1 cellular context compared by ENCODE assay signal in the genomic region with DNA sequence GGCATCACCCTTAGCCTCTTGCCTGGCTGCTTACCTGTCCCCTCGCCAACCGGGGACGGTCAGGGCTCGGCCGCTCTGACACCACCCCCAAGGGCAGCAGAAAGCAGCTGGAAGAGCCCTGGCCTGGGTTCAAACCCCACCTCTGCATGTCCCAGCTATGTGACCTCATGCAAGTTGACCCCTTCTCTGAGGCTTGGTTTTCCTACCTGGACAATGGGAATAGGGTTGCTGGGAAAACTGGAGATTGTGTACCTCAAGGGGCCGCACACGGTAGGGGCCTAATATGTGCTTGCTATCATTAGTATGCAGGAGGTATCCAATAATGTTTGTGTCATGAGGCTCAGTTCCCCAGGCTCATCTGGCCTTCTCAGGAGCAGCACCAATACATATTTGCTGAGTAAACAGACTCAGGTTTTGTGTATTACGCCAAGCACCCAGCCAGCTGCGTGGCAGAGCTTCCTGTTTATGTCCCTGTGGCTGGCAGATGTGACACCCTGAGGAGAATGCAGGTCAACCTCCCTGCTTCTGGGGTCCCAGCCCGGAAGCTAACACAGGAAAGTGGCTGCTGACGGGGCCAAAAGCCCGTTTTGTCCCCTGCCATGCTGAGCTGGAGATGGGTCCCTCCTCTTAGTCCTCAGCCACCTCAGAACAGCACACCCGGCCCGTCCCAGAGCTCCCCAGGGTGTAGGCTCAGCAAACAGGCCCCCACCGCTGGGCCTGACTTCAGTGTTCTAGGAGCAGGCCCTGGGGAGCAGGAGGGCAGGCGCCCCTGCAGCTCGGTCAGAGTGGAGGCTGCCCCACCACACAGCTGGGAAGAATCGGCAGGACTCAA.
TF ChIP-seq lines count a peak whose summit lies in the region.

No MANE protein-coding gene starts in this region.

TF ChIP-seq in GM23338, 12 proteins besides CTCF, POLR2A, EP300 and RAD21 (continued from another document):
- TF ChIP-seq, protein P1, sequence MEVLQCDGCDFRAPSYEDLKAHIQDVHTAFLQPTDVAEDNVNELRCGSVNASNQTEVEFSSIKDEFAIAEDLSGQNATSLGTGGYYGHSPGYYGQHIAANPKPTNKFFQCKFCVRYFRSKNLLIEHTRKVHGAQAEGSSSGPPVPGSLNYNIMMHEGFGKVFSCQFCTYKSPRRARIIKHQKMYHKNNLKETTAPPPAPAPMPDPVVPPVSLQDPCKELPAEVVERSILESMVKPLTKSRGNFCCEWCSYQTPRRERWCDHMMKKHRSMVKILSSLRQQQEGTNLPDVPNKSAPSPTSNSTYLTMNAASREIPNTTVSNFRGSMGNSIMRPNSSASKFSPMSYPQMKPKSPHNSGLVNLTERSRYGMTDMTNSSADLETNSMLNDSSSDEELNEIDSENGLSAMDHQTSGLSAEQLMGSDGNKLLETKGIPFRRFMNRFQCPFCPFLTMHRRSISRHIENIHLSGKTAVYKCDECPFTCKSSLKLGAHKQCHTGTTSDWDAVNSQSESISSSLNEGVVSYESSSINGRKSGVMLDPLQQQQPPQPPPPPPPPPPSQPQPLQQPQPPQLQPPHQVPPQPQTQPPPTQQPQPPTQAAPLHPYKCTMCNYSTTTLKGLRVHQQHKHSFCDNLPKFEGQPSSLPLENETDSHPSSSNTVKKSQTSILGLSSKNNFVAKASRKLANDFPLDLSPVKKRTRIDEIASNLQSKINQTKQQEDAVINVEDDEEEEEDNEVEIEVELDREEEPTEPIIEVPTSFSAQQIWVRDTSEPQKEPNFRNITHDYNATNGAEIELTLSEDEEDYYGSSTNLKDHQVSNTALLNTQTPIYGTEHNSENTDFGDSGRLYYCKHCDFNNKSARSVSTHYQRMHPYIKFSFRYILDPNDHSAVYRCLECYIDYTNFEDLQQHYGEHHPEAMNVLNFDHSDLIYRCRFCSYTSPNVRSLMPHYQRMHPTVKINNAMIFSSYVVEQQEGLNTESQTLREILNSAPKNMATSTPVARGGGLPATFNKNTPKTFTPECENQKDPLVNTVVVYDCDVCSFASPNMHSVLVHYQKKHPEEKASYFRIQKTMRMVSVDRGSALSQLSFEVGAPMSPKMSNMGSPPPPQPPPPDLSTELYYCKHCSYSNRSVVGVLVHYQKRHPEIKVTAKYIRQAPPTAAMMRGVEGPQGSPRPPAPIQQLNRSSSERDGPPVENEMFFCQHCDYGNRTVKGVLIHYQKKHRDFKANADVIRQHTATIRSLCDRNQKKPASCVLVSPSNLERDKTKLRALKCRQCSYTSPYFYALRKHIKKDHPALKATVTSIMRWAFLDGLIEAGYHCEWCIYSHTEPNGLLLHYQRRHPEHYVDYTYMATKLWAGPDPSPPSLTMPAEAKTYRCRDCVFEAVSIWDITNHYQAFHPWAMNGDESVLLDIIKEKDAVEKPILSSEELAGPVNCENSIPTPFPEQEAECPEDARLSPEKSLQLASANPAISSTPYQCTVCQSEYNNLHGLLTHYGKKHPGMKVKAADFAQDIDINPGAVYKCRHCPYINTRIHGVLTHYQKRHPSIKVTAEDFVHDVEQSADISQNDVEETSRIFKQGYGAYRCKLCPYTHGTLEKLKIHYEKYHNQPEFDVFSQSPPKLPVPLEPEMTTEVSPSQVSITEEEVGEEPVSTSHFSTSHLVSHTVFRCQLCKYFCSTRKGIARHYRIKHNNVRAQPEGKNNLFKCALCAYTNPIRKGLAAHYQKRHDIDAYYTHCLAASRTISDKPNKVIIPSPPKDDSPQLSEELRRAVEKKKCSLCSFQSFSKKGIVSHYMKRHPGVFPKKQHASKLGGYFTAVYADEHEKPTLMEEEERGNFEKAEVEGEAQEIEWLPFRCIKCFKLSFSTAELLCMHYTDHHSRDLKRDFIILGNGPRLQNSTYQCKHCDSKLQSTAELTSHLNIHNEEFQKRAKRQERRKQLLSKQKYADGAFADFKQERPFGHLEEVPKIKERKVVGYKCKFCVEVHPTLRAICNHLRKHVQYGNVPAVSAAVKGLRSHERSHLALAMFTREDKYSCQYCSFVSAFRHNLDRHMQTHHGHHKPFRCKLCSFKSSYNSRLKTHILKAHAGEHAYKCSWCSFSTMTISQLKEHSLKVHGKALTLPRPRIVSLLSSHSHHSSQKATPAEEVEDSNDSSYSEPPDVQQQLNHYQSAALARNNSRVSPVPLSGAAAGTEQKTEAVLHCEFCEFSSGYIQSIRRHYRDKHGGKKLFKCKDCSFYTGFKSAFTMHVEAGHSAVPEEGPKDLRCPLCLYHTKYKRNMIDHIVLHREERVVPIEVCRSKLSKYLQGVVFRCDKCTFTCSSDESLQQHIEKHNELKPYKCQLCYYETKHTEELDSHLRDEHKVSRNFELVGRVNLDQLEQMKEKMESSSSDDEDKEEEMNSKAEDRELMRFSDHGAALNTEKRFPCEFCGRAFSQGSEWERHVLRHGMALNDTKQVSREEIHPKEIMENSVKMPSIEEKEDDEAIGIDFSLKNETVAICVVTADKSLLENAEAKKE (CRISPR knock-in tag; IDR thresholded peaks at IDR 0.05) = no peak
- no peak for TF ChIP-seq ZNF331 (CRISPR knock-in tag; IDR thresholded peaks at IDR 0.05; ENCODE audit: low read depth)
